9 cellular contexts compared by ENCODE assay signal in the genomic region with DNA sequence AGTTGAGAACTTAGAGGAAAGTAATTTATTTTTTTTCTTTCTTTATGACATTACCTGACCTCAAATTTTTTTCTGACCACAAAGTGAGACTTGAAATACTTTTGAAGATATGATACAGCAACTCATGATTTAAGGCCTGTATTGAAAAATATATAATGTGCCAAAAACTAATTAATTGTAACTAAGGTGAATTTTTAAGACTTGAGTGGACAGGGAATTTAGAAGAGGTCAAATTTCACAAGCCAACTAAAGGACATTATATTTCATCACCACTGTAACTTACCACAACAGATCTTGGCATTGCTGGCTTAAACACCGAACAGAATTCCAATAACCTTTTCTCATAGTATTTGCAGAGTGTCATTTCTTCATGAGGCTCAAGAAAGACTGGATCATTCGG. TPM values are rescaled to one million over a fixed set of nuclear protein-coding genes. Genes with fewer than 3 reads are reported as not detected.
DNase-seq lines count a peak whose midpoint lies in the region; ATAC-seq, FAIRE-seq and TF ChIP-seq lines count a peak whose summit lies in the region.
"Had no signal": no experiment of that assay in that cellular context is flagged by ENCODE, and none has a peak within 500 bp of the region (broad histone marks: within the 10 kb centered on the region; RNA-seq: fewer than 3 reads in every experiment).

No MANE protein-coding gene starts in this region.

- H3K79me2 ChIP-seq in H9 (ENCODE audit: insufficient read depth, low read length) (peaks cover 5% of the 10 kb centered on the region; the same call in 1 of the 2 replicates), keratinocyte (ENCODE audit: control insufficient read depth, insufficient read depth, low read length) (peaks cover 38% of the 10 kb centered on the region)

- CTCF ChIA-PET in AG04450 (lab: Charles Lee), result interaction anchor here (1.2 to 4.0 kb wide), 3 partner anchors 11 to 442 kb away, joined by 3 to 31 read pairs (median 3); no protein-coding TSS in a partner anchor

- H3K27ac Mint-ChIP-seq in H9, result no peak overlapping the region; a peak in 1 of 7 replicates
- H3K27ac Mint-ChIP-seq in activated naive CD4-positive, alpha-beta T cell treated with anti-CD3 and anti-CD28 coated beads, Interleukin-2, amount 50 U/mL, for 72 hours, result peak overlapping the region; percentile 60 to 98

- peaks cover 5 to 6% of the 10 kb centered on the region in 2 experiments for H3K36me3 ChIP-seq in keratinocyte (ENCODE audit: control insufficient read depth in 2 of 2, extremely low read depth in 1 of 2, insufficient read depth in 2 of 2, low read length in 2 of 2)
- H3K36me3 ChIP-seq in thyroid gland, result peaks cover 8 to 22% of the 10 kb centered on the region in 2 donors
- H3K36me3 ChIP-seq in pancreas, result peaks cover 0 to 19% (median 0%) of the 10 kb centered on the region in 3 donors
- peaks cover 0 to 3% of the 10 kb centered on the region in 2 donors for H3K36me3 ChIP-seq in aorta (ENCODE audit: control insufficient read depth in 1 of 2, insufficient read depth in 2 of 2, low read length in 1 of 2)

- H3K9me3 Mint-ChIP-seq in H9, result no peaks in the 10 kb centered on the region; a peak in 1 of 5 replicates
- no peaks in the 10 kb centered on the region for H3K9me3 Mint-ChIP-seq in activated naive CD4-positive, alpha-beta T cell treated with anti-CD3 and anti-CD28 coated beads, Interleukin-2, amount 50 U/mL, for 72 hours

- H3K4me1 Mint-ChIP-seq in H9, result peaks cover 10 to 14% of the 10 kb centered on the region in 2 experiments

- intact Hi-C loops in thyroid gland (cut with DNase I), result no loop called here
- intact Hi-C loops in pancreas (cut with DNase I), result no loop called here
- intact Hi-C loops in lower leg skin (cut with DNase I; ENCODE audit: low total_unique reads), result no loop called here
- intact Hi-C loops in aorta (cut with DNase I), result loop anchor here in 1 of 2 donors (5.0 to 10.0 kb wide), 3 partner anchors 734 to 1274 kb away; a partner anchor contains a TSS

- H3K4me2 ChIP-seq in H9 (ENCODE audit: insufficient read depth, insufficient read length, low read length) (no peak overlapping the region), keratinocyte (ENCODE audit: control insufficient read depth, extremely low read depth, insufficient read depth, low read depth, low read length) (peak overlapping the region; percentile 86)

- TF ChIP-seq CTCF in AG04450 (IDR thresholded peaks at IDR 0.05; ENCODE audit: low read depth, low read length) (no peak), H9 (conservative IDR thresholded peaks at IDR 0.05) (no peak), keratinocyte (optimal IDR thresholded peaks at IDR 0.05 in 1 of 3, IDR thresholded peaks at IDR 0.05 in 1 of 3, conservative IDR thresholded peaks at IDR 0.05 in 1 of 3; ENCODE audit: extremely low read depth in 1 of 3, insufficient read depth in 2 of 3, low read length in 3 of 3) (no peak), thyroid gland (IDR thresholded peaks at IDR 0.05) (no peak), pancreas (IDR thresholded peaks at IDR 0.05) (no peak), lower leg skin (IDR thresholded peaks at IDR 0.05) (no peak)

- H4K20me1 ChIP-seq in H9 (ENCODE audit: control insufficient read depth, insufficient read depth, insufficient read length) (no peaks in the 10 kb centered on the region), keratinocyte (ENCODE audit: control insufficient read depth, extremely low read depth, insufficient read depth, low read length) (no peaks in the 10 kb centered on the region)

- no peak overlapping the region for H3K4ac ChIP-seq in H9 (ENCODE audit: low read depth, low read length)

- no peaks in the 10 kb centered on the region for H3K79me1 ChIP-seq in H9 (ENCODE audit: insufficient read depth, low read depth, low read length, poor library complexity, severe bottlenecking)

- no peak overlapping the region for H2BK15ac ChIP-seq in H9 (ENCODE audit: low read depth, low read length)

- peaks cover 6% of the 10 kb centered on the region for H3K23me2 ChIP-seq in H9 (ENCODE audit: insufficient read length, low read depth, low read length, poor library complexity, severe bottlenecking)

- peaks cover 28 to 50% (median 47%) of the 10 kb centered on the region in 3 experiments; a peak in 6 of 7 replicates for H3K36me3 Mint-ChIP-seq in H9 (ENCODE audit: insufficient read depth in 1 of 3, low read depth in 3 of 3)
- H3K36me3 Mint-ChIP-seq in activated naive CD4-positive, alpha-beta T cell treated with anti-CD3 and anti-CD28 coated beads, Interleukin-2, amount 50 U/mL, for 72 hours, result peaks cover 46 to 61% of the 10 kb centered on the region in 2 donors

- H2BK5ac ChIP-seq in H9 (ENCODE audit: insufficient read length, low read length), result no peak overlapping the region

- H3K27me3 ChIP-seq in AG04450 (ENCODE audit: control insufficient read depth, insufficient read depth, low read length), result no peaks in the 10 kb centered on the region
- H3K27me3 ChIP-seq in H9 (ENCODE audit: insufficient read depth, low read length), result no peaks in the 10 kb centered on the region
- no peaks in the 10 kb centered on the region for H3K27me3 ChIP-seq in keratinocyte (ENCODE audit: control insufficient read depth, extremely low read depth, insufficient read depth, low read length)
- H3K27me3 ChIP-seq in thyroid gland, result no peaks in the 10 kb centered on the region
- no peaks in the 10 kb centered on the region for H3K27me3 ChIP-seq in pancreas
- H3K27me3 ChIP-seq in aorta (ENCODE audit: control insufficient read depth in 1 of 2, insufficient read depth in 2 of 2, low read length in 1 of 2), result no peaks in the 10 kb centered on the region

- no peak for TF ChIP-seq POLR2A in thyroid gland (IDR thresholded peaks at IDR 0.05)
- no peak for TF ChIP-seq POLR2A in lower leg skin (IDR thresholded peaks at IDR 0.05)

- ATAC-seq in activated naive CD4-positive, alpha-beta T cell treated with anti-CD3 and anti-CD28 coated beads, Interleukin-2, amount 50 U/mL, for 72 hours, result no peak
- ATAC-seq in pancreas, result no peak
- ATAC-seq in aorta (ENCODE audit: low FRiP score), result no peak

- H2BK20ac ChIP-seq in H9 (ENCODE audit: low read depth, low read length, poor library complexity, severe bottlenecking), result no peak overlapping the region

- FAIRE-seq in keratinocyte (lab: Jason Lieb, UNC), result no peak
- FAIRE-seq in pancreas (lab: Jason Lieb, UNC), result no peak

- H3T11ph ChIP-seq in H9 (ENCODE audit: low read length), result no peak overlapping the region

- H3K4me3 Mint-ChIP-seq in H9, result peak overlapping the region; percentile 74 to 89

- H3K56ac ChIP-seq in H9 (ENCODE audit: insufficient read length, low read depth, low read length), result no peak overlapping the region

- WGBS in H9 (ENCODE audit: extremely low coverage, insufficient read length, low lambda C conversion rate), result no CpG with 5 or more reads among the region's 2 CpGs
- WGBS in thyroid gland, 2 donors, result 90 to 91% methylated on average over 2 of the region's 2 CpGs
- 50 to 53% methylated on average over 2 of the region's 2 CpGs for whole genome bisulfite sequencing in pancreas, 2 donors
- 82% methylated on average over 2 of the region's 2 CpGs for WGBS in lower leg skin, 2 donors
- WGBS in aorta, 2 donors, result 64 to 66% methylated on average over 2 of the region's 2 CpGs

- no peak for DNase-seq in AG04450 (ENCODE audit: low read depth, low spot score)
- DNase-seq in H9, result no peak
- no peak for DNase-seq in activated naive CD4-positive, alpha-beta T cell treated with anti-CD3 and anti-CD28 coated beads, Interleukin-2, amount 50 U/mL, for 72 hours (ENCODE audit: low spot score in 2 of 2)
- no peak for DNase-seq in keratinocyte (ENCODE audit: low read depth, low spot score)
- no peak for DNase-seq in thyroid gland
- no peak for DNase-seq in pancreas
- no peak for DNase-seq in lower leg skin (ENCODE audit: low spot score in 2 of 2)
- no peak for DNase-seq in aorta
- DNase-seq: SIG-M5 had no signal

- H3K4me1 ChIP-seq in H9 (ENCODE audit: insufficient read depth, low read length) (no peaks in the 10 kb centered on the region), keratinocyte (ENCODE audit: control insufficient read depth, extremely low read depth, insufficient read depth, low read length) (peaks cover 9% of the 10 kb centered on the region), thyroid gland (peaks cover 6 to 10% of the 10 kb centered on the region in 2 donors), pancreas (peaks cover 8 to 13% (median 10%) of the 10 kb centered on the region in 3 donors), aorta (ENCODE audit: control insufficient read depth in 1 of 2, insufficient read depth in 2 of 2, low read length in 2 of 2) (peaks cover 0 to 1% of the 10 kb centered on the region in 2 donors)

- H2BK120ac ChIP-seq in H9 (ENCODE audit: low read depth, low read length, poor library complexity, severe bottlenecking), result no peak overlapping the region

- no peak overlapping the region for H2AK5ac ChIP-seq in H9 (ENCODE audit: insufficient read length, low read length)

- H3K23ac ChIP-seq in H9 (ENCODE audit: insufficient read length, low read depth, low read length), result no peak overlapping the region

- H2AFZ ChIP-seq in H9 (ENCODE audit: low read length) (no peak overlapping the region), keratinocyte (ENCODE audit: control insufficient read depth, low read length) (no peak overlapping the region)

- no peaks in the 10 kb centered on the region for H3K9me3 ChIP-seq in AG04450 (ENCODE audit: control insufficient read depth, insufficient read depth, low read length)
- H3K9me3 ChIP-seq in H9 (ENCODE audit: control insufficient read depth, low read depth, low read length), result no peaks in the 10 kb centered on the region
- no peaks in the 10 kb centered on the region for H3K9me3 ChIP-seq in keratinocyte (ENCODE audit: control insufficient read depth, low read depth, low read length)
- no peaks in the 10 kb centered on the region for H3K9me3 ChIP-seq in thyroid gland
- H3K9me3 ChIP-seq in pancreas, result no peaks in the 10 kb centered on the region
- H3K9me3 ChIP-seq in aorta (ENCODE audit: control insufficient read depth, low read length), result no peaks in the 10 kb centered on the region

- no peak overlapping the region for H3K18ac ChIP-seq in H9 (ENCODE audit: insufficient read length, low read depth, low read length)

- no peak overlapping the region for H3K9ac ChIP-seq in H9 (ENCODE audit: extremely low read depth, insufficient read length, low read length)
- peak overlapping the region; percentile 95 for H3K9ac ChIP-seq in keratinocyte (ENCODE audit: control insufficient read depth, extremely low read depth, insufficient read depth, low read length)

- H3K27ac ChIP-seq in AG04450 (ENCODE audit: low read depth, low read length) (no peak overlapping the region), H9 (ENCODE audit: insufficient read length, low read depth, low read length) (no peak overlapping the region), keratinocyte (ENCODE audit: control insufficient read depth, insufficient read depth, low read length) (peak overlapping the region; percentile 4), thyroid gland (peak overlapping the region in 1 of 3 donors; percentile 24), pancreas (no peak overlapping the region), aorta (ENCODE audit: low read depth in 1 of 2, low read length in 2 of 2) (no peak overlapping the region)

- H4K8ac ChIP-seq in H9 (replicated peaks; ENCODE audit: insufficient read length, low read depth, low read length), result no peak overlapping the region

- H3K4me3 ChIP-seq in AG04450 (ENCODE audit: low read depth, low read length), result peak overlapping the region; percentile 96
- H3K4me3 ChIP-seq in keratinocyte (ENCODE audit: control insufficient read depth in 2 of 3, extremely low read depth in 1 of 3, insufficient read depth in 2 of 3, low read depth in 1 of 3, low read length in 3 of 3), result peak overlapping the region in 2 of 3 experiments; percentile 95 to 99
- no peak overlapping the region for H3K4me3 ChIP-seq in thyroid gland (replicated peaks in 1 of 3)
- peak overlapping the region in 1 of 4 donors; percentile 82 for H3K4me3 ChIP-seq in pancreas
- no peak overlapping the region for H3K4me3 ChIP-seq in lower leg skin (ENCODE audit: low read depth, poor library complexity, severe bottlenecking)
- H3K4me3 ChIP-seq in aorta (ENCODE audit: low read length in 2 of 2), result no peak overlapping the region

- no peak overlapping the region for H3K14ac ChIP-seq in H9 (ENCODE audit: insufficient read depth, low read length)

- H4K91ac ChIP-seq in H9 (ENCODE audit: insufficient read length, low read depth, low read length), result no peak overlapping the region

- no peak overlapping the region for H4K5ac ChIP-seq in H9 (ENCODE audit: insufficient read length, low read depth, low read length)

- dilution Hi-C loops in keratinocyte (cut with MboI; ENCODE audit: extremely low pct_ligation_motif_present, low sequenced_read_pairs), result no loop called here

- POLR2A ChIA-PET in AG04450 (lab: Yijun Ruan, JAX), result no interaction called here

- H3K9me1 ChIP-seq in keratinocyte (ENCODE audit: control insufficient read depth, extremely low read depth, insufficient read depth, low read length), result no peaks in the 10 kb centered on the region

- no peaks in the 10 kb centered on the region for H3K27me3 Mint-ChIP-seq in H9 (ENCODE audit: low read depth)

- H2BK12ac ChIP-seq in H9 (ENCODE audit: insufficient read length, low read depth, low read length), result no peak overlapping the region

RNA-seq across cellular contexts. Expression of a gene that starts 1.8 kb away (rescaled TPM):
- 41.4 and 53.8 TPM in 2 replicates for polyA plus RNA-seq in AG04450 (2011; rRNA removed)
- 64.7 and 80.1 TPM in 2 replicates for polyA minus RNA-seq in AG04450 (2011; rRNA and poly(A)+ RNA removed)
- total RNA-seq in H9 (2021), result 37.9 and 38.3 TPM in 2 replicates
- total RNA-seq in activated naive CD4-positive, alpha-beta T cell treated with anti-CD3 and anti-CD28 coated beads, Interleukin-2, amount 50 U/mL, for 72 hours, result 100 to 1,000 TPM in 1 of 2 donors, 10 to 100 TPM in 1; 60.5 to 108 TPM
- polyA plus RNA-seq in keratinocyte, result 41.3 to 56.5 TPM (median 43.4 TPM) in 3 replicates
- 116 TPM for polyA plus RNA-seq in keratinocyte (2011; ENCODE audit: low read depth)
- polyA plus RNA-seq in keratinocyte (2011; cell fraction: cytosol; rRNA removed), result 34.8 and 63.6 TPM in 2 replicates
- 35.1 and 47.9 TPM in 2 replicates for polyA plus RNA-seq in keratinocyte (2011; cell fraction: nucleus; rRNA removed)
- 29.0 and 38.0 TPM in 2 replicates for polyA plus RNA-seq in keratinocyte (2012; ENCODE audit: low replicate concordance)
- 16.0 to 53.2 TPM (median 51.7 TPM) in 3 replicates for polyA minus RNA-seq in keratinocyte
- 13.6 TPM for polyA minus RNA-seq in keratinocyte (2011; cell fraction: cytosol; rRNA and poly(A)+ RNA removed)
- 28.8 and 35.6 TPM in 2 replicates for polyA minus RNA-seq in keratinocyte (2011; cell fraction: nucleus; rRNA and poly(A)+ RNA removed)
- 100 to 1,000 TPM; 110 to 218 (median 146) TPM for total RNA-seq in thyroid gland
- 10 to 100 TPM; 16.9 to 24.7 (median 20.0) TPM for total RNA-seq in pancreas
- 10 to 100 TPM; 25.9 to 29.7 TPM for polyA plus RNA-seq in pancreas
- 10 to 100 TPM; 44.1 to 82.3 (median 66.5) TPM for total RNA-seq in lower leg skin
- 10 to 100 TPM; 83.4 to 96.9 TPM for total RNA-seq in aorta
- 10 to 100 TPM; 23.0 to 35.4 TPM for polyA plus RNA-seq in aorta

Comparison
In these comparisons a context has a peak if more than half of its experiments do, and no peak if none do; other contexts are left out.
1. H3K4me3 ChIP-seq: peak in AG04450 (single experiment) and keratinocyte (2 of 3); none in thyroid gland (0 of 3), lower leg skin (single experiment) and aorta (0 of 2).
2. H3K27ac Mint-ChIP-seq: peak in activated naive CD4-positive, alpha-beta T cell treated with anti-CD3 and anti-CD28 coated beads, Interleukin-2, amount 50 U/mL, for 72 hours (2 of 2); none in H9 (0 of 3).